Comparison of ENCODE assay signal across 1 cellular context in genomic region chr18:63422087-63422861, GRCh38.
TF ChIP-seq lines count a peak whose summit lies in the region.

TSS of gene VPS4B (minus strand) at chr18:63422476. CDS start at chr18:63422259, 217 bp downstream.

TF ChIP-seq in liver, 16 proteins besides CTCF, POLR2A, EP300 and RAD21 (continued from another document):
- TF ChIP-seq ZBTB33 (IDR thresholded peaks at IDR 0.05) (peak; percentile 84), JUND (IDR thresholded peaks at IDR 0.05) (peak; percentile 45 to 49)
